In the genomic region with DNA sequence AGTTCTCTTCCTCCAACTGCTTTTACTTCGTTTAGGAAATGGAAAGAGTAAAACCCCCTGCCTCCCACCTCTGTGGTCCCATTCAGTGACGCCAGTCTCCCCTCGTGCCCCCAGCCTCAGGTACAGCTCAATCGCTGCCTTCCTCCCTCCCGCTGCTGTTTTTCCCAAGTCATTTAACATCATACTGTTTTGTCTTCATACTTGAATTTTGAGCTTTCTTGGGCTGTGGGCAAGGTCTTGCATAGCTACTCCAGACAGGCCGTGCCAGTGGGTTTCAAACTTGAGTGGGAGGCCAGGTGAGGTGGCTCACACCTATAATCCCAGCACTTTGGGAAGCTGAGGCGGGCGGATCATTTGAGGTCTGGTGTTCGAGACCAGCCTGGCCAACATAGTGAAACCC, we compare ENCODE assay signal across 13 cellular contexts.
DNase-seq lines count a peak whose midpoint lies in the region; ATAC-seq and TF ChIP-seq lines count a peak whose summit lies in the region.
"Had no signal": no experiment of that assay in that cellular context is flagged by ENCODE, and none has a peak within 500 bp of the region (broad histone marks: within the 10 kb centered on the region; RNA-seq: fewer than 3 reads in every experiment).

No MANE protein-coding gene starts in this region.

- intact Hi-C loops in right cardiac atrium (cut with DNase I) = no loop called here

- H3K27me3 ChIP-seq in cardiac muscle cell (no peaks in the 10 kb centered on the region), right cardiac atrium (ENCODE audit: control insufficient read depth, insufficient read depth) (no peaks in the 10 kb centered on the region), mucosa of rectum (ENCODE audit: control insufficient read depth in 2 of 2, insufficient read depth in 2 of 2, low read length in 2 of 2) (no peaks in the 10 kb centered on the region), H7 (ENCODE audit: control insufficient read depth, insufficient read depth, low read length) (no peaks in the 10 kb centered on the region)

- H3K36me3 ChIP-seq in cardiac muscle cell (no peaks in the 10 kb centered on the region), mucosa of rectum (ENCODE audit: control insufficient read depth in 2 of 2, insufficient read depth in 2 of 2, low read length in 2 of 2) (no peaks in the 10 kb centered on the region), H7 (replicated peaks; ENCODE audit: control insufficient read depth, insufficient read depth, low read length) (no peaks in the 10 kb centered on the region)

- DNase-seq in cardiac muscle cell (ENCODE audit: low read depth in 1 of 2, low spot score in 1 of 2) (no peak), right cardiac atrium (no peak), type B pancreatic cell (ENCODE audit: extremely low spot score, unreplicated experiment) (no peak), H7 (no peak), GM10248 (ENCODE audit: extremely low spot score) (no peak), T-helper 9 cell (no peak)
- DNase-seq in activated naive CD8-positive, alpha-beta T cell treated with anti-CD3 and anti-CD28 coated beads, Interleukin-2, amount 10 ng/mL, durations not matched to agents 7 days and 5 days = no peak
- DNase-seq: activated naive CD4-positive, alpha-beta T cell; GOT3; MM.1S; NCI-H2171 had no signal

- H3K9me3 Mint-ChIP-seq in activated naive CD8-positive, alpha-beta T cell treated with anti-CD3 and anti-CD28 coated beads, Interleukin-2, amount 10 ng/mL, durations not matched to agents 7 days and 5 days = no peaks in the 10 kb centered on the region
- H3K9me3 Mint-ChIP-seq in type B pancreatic cell = no peaks in the 10 kb centered on the region
- H3K9me3 Mint-ChIP-seq: T-helper 2 cell treated with Interferon-gamma antibody and Interleukin-4, amounts not matched to agents 5 μg/mL and 100 μg/mL, for 36 hours had no signal

- WGBS in right cardiac atrium = 90% methylated on average over 9 of the region's 9 CpGs

- peak overlapping the region in 1 of 2 donors; percentile 49 for H3K9ac ChIP-seq in mucosa of rectum (ENCODE audit: low read depth in 1 of 2, low read length in 2 of 2)

- H3K27ac ChIP-seq in cardiac muscle cell (peak overlapping the region; percentile 36), right cardiac atrium (ENCODE audit: low read length) (no peak overlapping the region), mucosa of rectum (ENCODE audit: low read depth in 2 of 2, low read length in 2 of 2) (peak overlapping the region; percentile 86 to 91)

- H3K9me3 ChIP-seq in cardiac muscle cell (ENCODE audit: low read depth) (no peaks in the 10 kb centered on the region), right cardiac atrium (ENCODE audit: control insufficient read depth, low read length) (no peaks in the 10 kb centered on the region), mucosa of rectum (ENCODE audit: control insufficient read depth in 2 of 2, low read length in 2 of 2) (no peaks in the 10 kb centered on the region)

- POLR2A ChIA-PET in activated naive CD8-positive, alpha-beta T cell treated with anti-CD3 and anti-CD28 coated beads, Interleukin-2, amount 10 ng/mL, durations not matched to agents 7 days and 5 days (lab: Charles Lee) = no interaction called here
- POLR2A ChIA-PET in GM10248 (lab: Yijun Ruan, JAX) = no interaction called here

- CTCF ChIA-PET in GM10248 (lab: Yijun Ruan, JAX) = interaction anchor here (1.2 to 2.6 kb wide), 4 partner anchors 12 to 222 kb away, joined by 3 to 11 read pairs (median 5); no protein-coding TSS in a partner anchor

- ATAC-seq in right cardiac atrium = no peak
- ATAC-seq in activated naive CD8-positive, alpha-beta T cell treated with anti-CD3 and anti-CD28 coated beads, Interleukin-2, amount 10 ng/mL, durations not matched to agents 7 days and 5 days (ENCODE audit: low read depth) = no peak

- H3K4me1 ChIP-seq in cardiac muscle cell (ENCODE audit: low read depth) (peaks cover 53% of the 10 kb centered on the region), right cardiac atrium (ENCODE audit: control insufficient read depth, insufficient read depth, low read length) (peaks cover 17% of the 10 kb centered on the region), mucosa of rectum (ENCODE audit: control insufficient read depth in 2 of 2, insufficient read depth in 2 of 2, low read length in 2 of 2) (peaks cover 22 to 30% of the 10 kb centered on the region in 2 donors)

- H3K36me3 Mint-ChIP-seq in activated naive CD8-positive, alpha-beta T cell treated with anti-CD3 and anti-CD28 coated beads, Interleukin-2, amount 10 ng/mL, durations not matched to agents 7 days and 5 days = no peaks in the 10 kb centered on the region
- peaks cover 31% of the 10 kb centered on the region for H3K36me3 Mint-ChIP-seq in type B pancreatic cell

- peak overlapping the region; percentile 50 for H3K27ac Mint-ChIP-seq in activated naive CD8-positive, alpha-beta T cell treated with anti-CD3 and anti-CD28 coated beads, Interleukin-2, amount 10 ng/mL, durations not matched to agents 7 days and 5 days
- H3K27ac Mint-ChIP-seq in type B pancreatic cell = peak overlapping the region; percentile 97

- no peak for TF ChIP-seq CTCF in cardiac muscle cell (IDR thresholded peaks at IDR 0.05; ENCODE audit: low read depth, low read length)
- no peak for TF ChIP-seq CTCF in type B pancreatic cell (conservative IDR thresholded peaks at IDR 0.05)
- TF ChIP-seq CTCF in GM10248 (IDR thresholded peaks at IDR 0.05; ENCODE audit: control extremely low read depth, extremely low read depth, low read depth, missing control alignments) = no peak

- H3K4me3 ChIP-seq in cardiac muscle cell = no peak overlapping the region
- H3K4me3 ChIP-seq in right cardiac atrium (ENCODE audit: low read length) = no peak overlapping the region
- H3K4me3 ChIP-seq in mucosa of rectum (ENCODE audit: low read length in 2 of 2) = no peak overlapping the region
- H3K4me3 ChIP-seq in H7 (ENCODE audit: insufficient read depth, low read depth, low read length) = no peak overlapping the region

- peaks cover 16% of the 10 kb centered on the region for H3K4me1 Mint-ChIP-seq in activated naive CD8-positive, alpha-beta T cell treated with anti-CD3 and anti-CD28 coated beads, Interleukin-2, amount 10 ng/mL, durations not matched to agents 7 days and 5 days
- H3K4me1 Mint-ChIP-seq in type B pancreatic cell (ENCODE audit: unreplicated experiment) = peaks cover 54% of the 10 kb centered on the region

- H3K27me3 Mint-ChIP-seq in activated naive CD8-positive, alpha-beta T cell treated with anti-CD3 and anti-CD28 coated beads, Interleukin-2, amount 10 ng/mL, durations not matched to agents 7 days and 5 days = no peaks in the 10 kb centered on the region
- no peaks in the 10 kb centered on the region for H3K27me3 Mint-ChIP-seq in type B pancreatic cell

- no peak overlapping the region for H3K4me3 Mint-ChIP-seq in activated naive CD8-positive, alpha-beta T cell treated with anti-CD3 and anti-CD28 coated beads, Interleukin-2, amount 10 ng/mL, durations not matched to agents 7 days and 5 days
- H3K4me3 Mint-ChIP-seq in type B pancreatic cell = peak overlapping the region; percentile 2
- H3K4me3 Mint-ChIP-seq: T-helper 2 cell treated with Interferon-gamma antibody and Interleukin-4, amounts not matched to agents 5 μg/mL and 100 μg/mL, for 36 hours had no signal
